Comparison of ENCODE assay signal across 8 cellular contexts in the genomic region with DNA sequence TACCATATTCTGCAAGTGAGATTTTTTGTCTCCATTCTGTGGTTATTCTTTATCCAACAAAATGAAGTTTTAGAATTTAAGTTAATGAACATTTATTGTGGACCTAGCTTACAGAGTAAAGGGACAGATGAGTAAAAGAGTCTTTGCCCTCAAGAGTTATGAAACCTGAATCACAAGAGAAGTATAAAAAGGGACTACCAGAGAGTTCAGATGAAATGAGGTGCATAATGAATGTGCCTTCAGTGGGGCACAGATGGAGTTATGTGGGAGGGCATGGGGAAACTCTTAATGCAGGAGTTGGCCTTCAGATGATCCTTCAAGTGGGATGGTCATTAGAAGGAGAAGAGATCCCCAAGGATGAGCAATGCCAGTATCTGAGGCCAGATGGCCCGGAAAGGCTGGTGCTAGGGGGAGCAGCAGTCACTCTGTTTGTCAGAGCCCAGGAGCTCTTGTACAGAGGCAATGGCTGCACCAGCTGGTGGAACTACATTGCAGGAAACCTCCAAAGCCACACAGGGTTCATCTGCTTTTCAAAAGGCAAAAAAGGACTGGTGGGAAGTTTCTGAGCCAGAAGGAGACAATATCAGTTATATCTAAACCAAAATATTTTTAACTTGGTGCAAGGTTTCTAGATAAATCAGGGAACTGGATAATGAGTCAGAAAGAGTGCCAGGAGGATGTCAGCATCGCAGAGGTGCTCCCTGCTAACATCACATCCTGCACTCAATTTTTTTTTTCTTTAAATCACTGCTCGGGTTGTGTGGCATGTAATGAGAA.
DNase-seq lines count a peak whose midpoint lies in the region; ATAC-seq and TF ChIP-seq lines count a peak whose summit lies in the region.

No MANE protein-coding gene starts in this region.

- CTCF ChIA-PET in BJ (lab: Yijun Ruan, JAX) = interaction anchor here (1.1 kb wide), 1 partner anchor 16 kb away, joined by 3 read pairs; no protein-coding TSS in a partner anchor

- H3K27ac ChIP-seq in foreskin keratinocyte (peak overlapping the region; percentile 62), left lung (no peak overlapping the region)

- intact Hi-C loops in left lung (cut with DNase I) = no loop called here

- H3K4me3 ChIP-seq in BJ (ENCODE audit: low read depth, low read length) = no peak overlapping the region
- H3K4me3 ChIP-seq in MG63 = no peak overlapping the region
- no peak overlapping the region for H3K4me3 ChIP-seq in left lung

- TF ChIP-seq CTCF in BJ (IDR thresholded peaks at IDR 0.05; ENCODE audit: insufficient read depth, low read depth, low read length) (no peak), foreskin keratinocyte (conservative IDR thresholded peaks at IDR 0.05) (no peak), left lung (IDR thresholded peaks at IDR 0.05) (no peak)

- H3K4me1 ChIP-seq in foreskin keratinocyte (peaks cover 10% of the 10 kb centered on the region), left lung (no peaks in the 10 kb centered on the region)

- POLR2A ChIA-PET in BJ (lab: Charles Lee) = interaction anchor here (0.6 kb wide), 1 partner anchor 157 kb away, joined by 3 read pairs; no protein-coding TSS in a partner anchor

- peak; percentile 4 for DNase-seq in BJ (ENCODE audit: low read depth)
- peak; percentile 44 for DNase-seq in LHCN-M2 (ENCODE audit: low read depth)
- no peak for DNase-seq in foreskin keratinocyte
- DNase-seq in MG63 = no peak
- DNase-seq in NOMO-1 (lab: John Stamatoyannopoulos, UW; ENCODE audit: unreplicated experiment in 2 of 2) = no peak
- DNase-seq in left lung = no peak
- DNase-seq in NCI-H2107 (lab: John Stamatoyannopoulos, UW) = no peak

- H3K9me3 ChIP-seq in MG63 (peaks cover 2% of the 10 kb centered on the region; the same call in 1 of the 2 replicates), left lung (peaks cover 0 to 5% of the 10 kb centered on the region in 2 donors)

- H3K36me3 ChIP-seq in BJ (ENCODE audit: control insufficient read depth, insufficient read depth, low read length) (no peaks in the 10 kb centered on the region), MG63 (no peaks in the 10 kb centered on the region), left lung (no peaks in the 10 kb centered on the region)

- peak; percentile 39 for ATAC-seq in GM19351 (IDR thresholded peaks at IDR 0.05; ENCODE audit: unreplicated experiment)
- no peak for ATAC-seq in foreskin keratinocyte
- ATAC-seq in left lung = no peak

- H3K27me3 ChIP-seq in BJ (ENCODE audit: control insufficient read depth, insufficient read depth, low read length) (no peaks in the 10 kb centered on the region), foreskin keratinocyte (no peaks in the 10 kb centered on the region), MG63 (no peaks in the 10 kb centered on the region), left lung (no peaks in the 10 kb centered on the region)

Comparison
In these comparisons a context has a peak if more than half of its experiments do, and no peak if none do; other contexts are left out.
1. DNase-seq: peak in BJ (single experiment) and LHCN-M2 (single experiment); none in foreskin keratinocyte (0 of 2), MG63 (single experiment), NOMO-1 (0 of 2), left lung (0 of 2) and NCI-H2107 (single experiment).